Comparison of ENCODE assay signal across 1 cellular context in the genomic region with DNA sequence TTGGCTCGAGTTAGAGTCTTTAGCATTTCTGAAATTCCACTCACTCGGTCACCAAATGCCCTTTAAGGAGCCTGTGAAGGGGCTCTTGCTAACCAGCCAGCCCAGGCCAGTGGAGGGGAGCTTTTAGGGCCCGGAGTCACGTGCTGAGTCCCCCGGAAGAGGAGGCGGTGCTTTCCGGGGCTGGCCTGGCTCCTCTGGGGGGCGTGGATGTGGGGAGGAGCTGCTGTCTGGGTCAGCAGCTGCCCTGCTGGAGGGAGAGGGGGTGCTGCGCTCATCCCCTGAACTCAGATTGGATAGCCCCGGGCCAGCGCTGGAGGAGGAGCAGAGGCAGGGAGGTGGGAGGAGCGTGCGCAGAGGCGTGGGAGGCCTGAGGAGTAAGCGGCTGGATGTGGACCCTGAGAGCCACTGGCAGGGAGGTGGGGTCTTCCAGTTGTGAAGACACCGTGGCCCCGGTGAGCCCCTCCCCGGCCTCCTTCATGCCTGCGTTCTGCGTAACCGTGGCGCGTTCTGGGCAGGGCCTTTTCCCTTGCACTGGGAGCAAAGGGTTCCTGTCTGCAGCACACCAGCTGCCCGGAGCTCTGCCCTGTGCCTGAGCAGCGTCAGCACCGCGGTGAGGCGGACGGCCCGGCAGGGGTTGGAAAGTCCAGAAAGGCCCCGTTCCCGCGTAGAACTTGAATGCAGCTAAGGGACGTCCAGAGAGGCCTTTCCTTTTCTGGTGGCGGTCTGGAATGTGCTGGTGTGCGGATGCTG.
TF ChIP-seq lines count a peak whose summit lies in the region.

No MANE protein-coding gene starts in this region.

TF ChIP-seq in K562, 482 proteins besides CTCF, POLR2A, EP300 and RAD21 (continued from another document and continues in another):
- TF ChIP-seq, protein P1, sequence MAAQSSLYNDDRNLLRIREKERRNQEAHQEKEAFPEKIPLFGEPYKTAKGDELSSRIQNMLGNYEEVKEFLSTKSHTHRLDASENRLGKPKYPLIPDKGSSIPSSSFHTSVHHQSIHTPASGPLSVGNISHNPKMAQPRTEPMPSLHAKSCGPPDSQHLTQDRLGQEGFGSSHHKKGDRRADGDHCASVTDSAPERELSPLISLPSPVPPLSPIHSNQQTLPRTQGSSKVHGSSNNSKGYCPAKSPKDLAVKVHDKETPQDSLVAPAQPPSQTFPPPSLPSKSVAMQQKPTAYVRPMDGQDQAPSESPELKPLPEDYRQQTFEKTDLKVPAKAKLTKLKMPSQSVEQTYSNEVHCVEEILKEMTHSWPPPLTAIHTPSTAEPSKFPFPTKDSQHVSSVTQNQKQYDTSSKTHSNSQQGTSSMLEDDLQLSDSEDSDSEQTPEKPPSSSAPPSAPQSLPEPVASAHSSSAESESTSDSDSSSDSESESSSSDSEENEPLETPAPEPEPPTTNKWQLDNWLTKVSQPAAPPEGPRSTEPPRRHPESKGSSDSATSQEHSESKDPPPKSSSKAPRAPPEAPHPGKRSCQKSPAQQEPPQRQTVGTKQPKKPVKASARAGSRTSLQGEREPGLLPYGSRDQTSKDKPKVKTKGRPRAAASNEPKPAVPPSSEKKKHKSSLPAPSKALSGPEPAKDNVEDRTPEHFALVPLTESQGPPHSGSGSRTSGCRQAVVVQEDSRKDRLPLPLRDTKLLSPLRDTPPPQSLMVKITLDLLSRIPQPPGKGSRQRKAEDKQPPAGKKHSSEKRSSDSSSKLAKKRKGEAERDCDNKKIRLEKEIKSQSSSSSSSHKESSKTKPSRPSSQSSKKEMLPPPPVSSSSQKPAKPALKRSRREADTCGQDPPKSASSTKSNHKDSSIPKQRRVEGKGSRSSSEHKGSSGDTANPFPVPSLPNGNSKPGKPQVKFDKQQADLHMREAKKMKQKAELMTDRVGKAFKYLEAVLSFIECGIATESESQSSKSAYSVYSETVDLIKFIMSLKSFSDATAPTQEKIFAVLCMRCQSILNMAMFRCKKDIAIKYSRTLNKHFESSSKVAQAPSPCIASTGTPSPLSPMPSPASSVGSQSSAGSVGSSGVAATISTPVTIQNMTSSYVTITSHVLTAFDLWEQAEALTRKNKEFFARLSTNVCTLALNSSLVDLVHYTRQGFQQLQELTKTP (IDR thresholded peaks at IDR 0.05; ENCODE audit: low read depth in 1 of 2, partially characterized antibody in 2 of 2), result no peak
- TF ChIP-seq ZBTB7A (IDR thresholded peaks at IDR 0.05; ENCODE audit: borderline replicate concordance, control insufficient read depth, low read depth, low read length) (peak; percentile 60; the same call in 1 of the 2 replicates), RBM15 (IDR thresholded peaks at IDR 0.05; ENCODE audit: insufficient read depth, low read length) (no peak), MAZ (CRISPR knock-in tag; conservative IDR thresholded peaks at IDR 0.05 in 1 of 2, IDR thresholded peaks at IDR 0.05 in 1 of 2) (no peak), PML (IDR thresholded peaks at IDR 0.05; ENCODE audit: low read length) (no peak), HCFC1 (IDR thresholded peaks at IDR 0.05; ENCODE audit: low read depth, low read length) (no peak), KAT2B (IDR thresholded peaks at IDR 0.05; ENCODE audit: low read depth, low read length) (no peak), NEUROD1 (IDR thresholded peaks at IDR 0.05; ENCODE audit: borderline replicate concordance, low read depth, low read length, partially characterized antibody) (no peak), ZNF175 (CRISPR knock-in tag; IDR thresholded peaks at IDR 0.05; ENCODE audit: low read depth) (no peak), RBM39 (optimal IDR thresholded peaks at IDR 0.05; ENCODE audit: low read depth, low read length) (no peak), STAG1 (CRISPR knock-in tag; IDR thresholded peaks at IDR 0.05; ENCODE audit: borderline replicate concordance) (no peak), TBP (optimal IDR thresholded peaks at IDR 0.05; ENCODE audit: low read depth, low read length) (peak; percentile 21), HNRNPUL1 (IDR thresholded peaks at IDR 0.05; ENCODE audit: low read length) (no peak), ZNF134 (CRISPR knock-in tag; conservative IDR thresholded peaks at IDR 0.05) (no peak), ELF4 (CRISPR knock-in tag; IDR thresholded peaks at IDR 0.05) (no peak), ZNF41 (CRISPR knock-in tag; conservative IDR thresholded peaks at IDR 0.05) (no peak), RB1 (IDR thresholded peaks at IDR 0.05; ENCODE audit: low read depth) (no peak), TOE1 (IDR thresholded peaks at IDR 0.05; ENCODE audit: borderline replicate concordance) (peak; percentile 58; the same call in 1 of the 2 replicates), TOE1 (CRISPR knock-in tag; IDR thresholded peaks at IDR 0.05; ENCODE audit: borderline replicate concordance, low read depth) (no peak), TAF7 (tag; IDR thresholded peaks at IDR 0.05) (no peak), SMARCA5 (IDR thresholded peaks at IDR 0.05) (no peak), ZNF253 (CRISPR knock-in tag; conservative IDR thresholded peaks at IDR 0.05) (no peak), RAD51 (IDR thresholded peaks at IDR 0.05; ENCODE audit: borderline replicate concordance, low read depth) (peak; percentile 87), RBM17 (IDR thresholded peaks at IDR 0.05; ENCODE audit: borderline replicate concordance, low read depth, low read length) (no peak), SIRT6 (IDR thresholded peaks at IDR 0.05; ENCODE audit: low read depth, low read length) (no peak), BRD9 (IDR thresholded peaks at IDR 0.05; ENCODE audit: low read depth, partially characterized antibody) (no peak), RFX1 (IDR thresholded peaks at IDR 0.05) (no peak), NR1H2 (CRISPR knock-in tag; IDR thresholded peaks at IDR 0.05) (no peak), MYNN (IDR thresholded peaks at IDR 0.05) (no peak), MYNN (CRISPR knock-in tag; IDR thresholded peaks at IDR 0.05) (no peak), SMARCC2 (IDR thresholded peaks at IDR 0.05; ENCODE audit: low read depth) (no peak), ZNF347 (CRISPR knock-in tag; IDR thresholded peaks at IDR 0.05; ENCODE audit: low read depth) (no peak), XRCC5 (IDR thresholded peaks at IDR 0.05; ENCODE audit: low read depth, low read length) (no peak), CREB1 (IDR thresholded peaks at IDR 0.05) (no peak), CREB1 (CRISPR knock-in tag; IDR thresholded peaks at IDR 0.05) (no peak), BHLHE40 (IDR thresholded peaks at IDR 0.05; ENCODE audit: low read length) (peak; percentile 87), ZNF766 (CRISPR knock-in tag; conservative IDR thresholded peaks at IDR 0.05) (no peak), RFX5 (IDR thresholded peaks at IDR 0.05; ENCODE audit: low read depth, low read length) (no peak), CEBPB (tag; IDR thresholded peaks at IDR 0.05) (no peak), EGR1 (conservative IDR thresholded peaks at IDR 0.05) (peak; percentile 78), ZKSCAN3 (CRISPR knock-in tag; IDR thresholded peaks at IDR 0.05) (no peak), NFIC (IDR thresholded peaks at IDR 0.05) (no peak), SMARCA4 (IDR thresholded peaks at IDR 0.05) (no peak), ZEB2 (IDR thresholded peaks at IDR 0.05) (no peak)
- TF ChIP-seq, protein P2, sequence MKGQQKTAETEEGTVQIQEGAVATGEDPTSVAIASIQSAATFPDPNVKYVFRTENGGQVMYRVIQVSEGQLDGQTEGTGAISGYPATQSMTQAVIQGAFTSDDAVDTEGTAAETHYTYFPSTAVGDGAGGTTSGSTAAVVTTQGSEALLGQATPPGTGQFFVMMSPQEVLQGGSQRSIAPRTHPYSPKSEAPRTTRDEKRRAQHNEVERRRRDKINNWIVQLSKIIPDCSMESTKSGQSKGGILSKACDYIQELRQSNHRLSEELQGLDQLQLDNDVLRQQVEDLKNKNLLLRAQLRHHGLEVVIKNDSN (CRISPR knock-in tag; IDR thresholded peaks at IDR 0.05), result peak; percentile 84
- TF ChIP-seq, protein P3, sequence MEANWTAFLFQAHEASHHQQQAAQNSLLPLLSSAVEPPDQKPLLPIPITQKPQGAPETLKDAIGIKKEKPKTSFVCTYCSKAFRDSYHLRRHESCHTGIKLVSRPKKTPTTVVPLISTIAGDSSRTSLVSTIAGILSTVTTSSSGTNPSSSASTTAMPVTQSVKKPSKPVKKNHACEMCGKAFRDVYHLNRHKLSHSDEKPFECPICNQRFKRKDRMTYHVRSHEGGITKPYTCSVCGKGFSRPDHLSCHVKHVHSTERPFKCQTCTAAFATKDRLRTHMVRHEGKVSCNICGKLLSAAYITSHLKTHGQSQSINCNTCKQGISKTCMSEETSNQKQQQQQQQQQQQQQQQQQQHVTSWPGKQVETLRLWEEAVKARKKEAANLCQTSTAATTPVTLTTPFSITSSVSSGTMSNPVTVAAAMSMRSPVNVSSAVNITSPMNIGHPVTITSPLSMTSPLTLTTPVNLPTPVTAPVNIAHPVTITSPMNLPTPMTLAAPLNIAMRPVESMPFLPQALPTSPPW (CRISPR knock-in tag; IDR thresholded peaks at IDR 0.05), result peak; percentile 49
- TF ChIP-seq, protein P4, sequence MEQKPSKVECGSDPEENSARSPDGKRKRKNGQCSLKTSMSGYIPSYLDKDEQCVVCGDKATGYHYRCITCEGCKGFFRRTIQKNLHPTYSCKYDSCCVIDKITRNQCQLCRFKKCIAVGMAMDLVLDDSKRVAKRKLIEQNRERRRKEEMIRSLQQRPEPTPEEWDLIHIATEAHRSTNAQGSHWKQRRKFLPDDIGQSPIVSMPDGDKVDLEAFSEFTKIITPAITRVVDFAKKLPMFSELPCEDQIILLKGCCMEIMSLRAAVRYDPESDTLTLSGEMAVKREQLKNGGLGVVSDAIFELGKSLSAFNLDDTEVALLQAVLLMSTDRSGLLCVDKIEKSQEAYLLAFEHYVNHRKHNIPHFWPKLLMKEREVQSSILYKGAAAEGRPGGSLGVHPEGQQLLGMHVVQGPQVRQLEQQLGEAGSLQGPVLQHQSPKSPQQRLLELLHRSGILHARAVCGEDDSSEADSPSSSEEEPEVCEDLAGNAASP (IDR thresholded peaks at IDR 0.05), result no peak
- TF ChIP-seq, protein P5, sequence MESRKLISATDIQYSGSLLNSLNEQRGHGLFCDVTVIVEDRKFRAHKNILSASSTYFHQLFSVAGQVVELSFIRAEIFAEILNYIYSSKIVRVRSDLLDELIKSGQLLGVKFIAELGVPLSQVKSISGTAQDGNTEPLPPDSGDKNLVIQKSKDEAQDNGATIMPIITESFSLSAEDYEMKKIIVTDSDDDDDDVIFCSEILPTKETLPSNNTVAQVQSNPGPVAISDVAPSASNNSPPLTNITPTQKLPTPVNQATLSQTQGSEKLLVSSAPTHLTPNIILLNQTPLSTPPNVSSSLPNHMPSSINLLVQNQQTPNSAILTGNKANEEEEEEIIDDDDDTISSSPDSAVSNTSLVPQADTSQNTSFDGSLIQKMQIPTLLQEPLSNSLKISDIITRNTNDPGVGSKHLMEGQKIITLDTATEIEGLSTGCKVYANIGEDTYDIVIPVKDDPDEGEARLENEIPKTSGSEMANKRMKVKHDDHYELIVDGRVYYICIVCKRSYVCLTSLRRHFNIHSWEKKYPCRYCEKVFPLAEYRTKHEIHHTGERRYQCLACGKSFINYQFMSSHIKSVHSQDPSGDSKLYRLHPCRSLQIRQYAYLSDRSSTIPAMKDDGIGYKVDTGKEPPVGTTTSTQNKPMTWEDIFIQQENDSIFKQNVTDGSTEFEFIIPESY (CRISPR knock-in tag; IDR thresholded peaks at IDR 0.05), result peak; percentile 88
- TF ChIP-seq, protein P6, sequence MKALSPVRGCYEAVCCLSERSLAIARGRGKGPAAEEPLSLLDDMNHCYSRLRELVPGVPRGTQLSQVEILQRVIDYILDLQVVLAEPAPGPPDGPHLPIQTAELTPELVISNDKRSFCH (CRISPR knock-in tag; IDR thresholded peaks at IDR 0.05), result no peak
- TF ChIP-seq, protein P6 (tag; IDR thresholded peaks at IDR 0.05), result no peak
- TF ChIP-seq, protein P7, sequence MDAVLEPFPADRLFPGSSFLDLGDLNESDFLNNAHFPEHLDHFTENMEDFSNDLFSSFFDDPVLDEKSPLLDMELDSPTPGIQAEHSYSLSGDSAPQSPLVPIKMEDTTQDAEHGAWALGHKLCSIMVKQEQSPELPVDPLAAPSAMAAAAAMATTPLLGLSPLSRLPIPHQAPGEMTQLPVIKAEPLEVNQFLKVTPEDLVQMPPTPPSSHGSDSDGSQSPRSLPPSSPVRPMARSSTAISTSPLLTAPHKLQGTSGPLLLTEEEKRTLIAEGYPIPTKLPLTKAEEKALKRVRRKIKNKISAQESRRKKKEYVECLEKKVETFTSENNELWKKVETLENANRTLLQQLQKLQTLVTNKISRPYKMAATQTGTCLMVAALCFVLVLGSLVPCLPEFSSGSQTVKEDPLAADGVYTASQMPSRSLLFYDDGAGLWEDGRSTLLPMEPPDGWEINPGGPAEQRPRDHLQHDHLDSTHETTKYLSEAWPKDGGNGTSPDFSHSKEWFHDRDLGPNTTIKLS (IDR thresholded peaks at IDR 0.05; ENCODE audit: borderline replicate concordance, low read depth), result no peak
- TF ChIP-seq, protein P8, sequence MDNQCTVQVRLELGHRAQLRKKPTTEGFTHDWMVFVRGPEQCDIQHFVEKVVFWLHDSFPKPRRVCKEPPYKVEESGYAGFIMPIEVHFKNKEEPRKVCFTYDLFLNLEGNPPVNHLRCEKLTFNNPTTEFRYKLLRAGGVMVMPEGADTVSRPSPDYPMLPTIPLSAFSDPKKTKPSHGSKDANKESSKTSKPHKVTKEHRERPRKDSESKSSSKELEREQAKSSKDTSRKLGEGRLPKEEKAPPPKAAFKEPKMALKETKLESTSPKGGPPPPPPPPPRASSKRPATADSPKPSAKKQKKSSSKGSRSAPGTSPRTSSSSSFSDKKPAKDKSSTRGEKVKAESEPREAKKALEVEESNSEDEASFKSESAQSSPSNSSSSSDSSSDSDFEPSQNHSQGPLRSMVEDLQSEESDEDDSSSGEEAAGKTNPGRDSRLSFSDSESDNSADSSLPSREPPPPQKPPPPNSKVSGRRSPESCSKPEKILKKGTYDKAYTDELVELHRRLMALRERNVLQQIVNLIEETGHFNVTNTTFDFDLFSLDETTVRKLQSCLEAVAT (IDR thresholded peaks at IDR 0.05), result no peak
- TF ChIP-seq, protein P9, sequence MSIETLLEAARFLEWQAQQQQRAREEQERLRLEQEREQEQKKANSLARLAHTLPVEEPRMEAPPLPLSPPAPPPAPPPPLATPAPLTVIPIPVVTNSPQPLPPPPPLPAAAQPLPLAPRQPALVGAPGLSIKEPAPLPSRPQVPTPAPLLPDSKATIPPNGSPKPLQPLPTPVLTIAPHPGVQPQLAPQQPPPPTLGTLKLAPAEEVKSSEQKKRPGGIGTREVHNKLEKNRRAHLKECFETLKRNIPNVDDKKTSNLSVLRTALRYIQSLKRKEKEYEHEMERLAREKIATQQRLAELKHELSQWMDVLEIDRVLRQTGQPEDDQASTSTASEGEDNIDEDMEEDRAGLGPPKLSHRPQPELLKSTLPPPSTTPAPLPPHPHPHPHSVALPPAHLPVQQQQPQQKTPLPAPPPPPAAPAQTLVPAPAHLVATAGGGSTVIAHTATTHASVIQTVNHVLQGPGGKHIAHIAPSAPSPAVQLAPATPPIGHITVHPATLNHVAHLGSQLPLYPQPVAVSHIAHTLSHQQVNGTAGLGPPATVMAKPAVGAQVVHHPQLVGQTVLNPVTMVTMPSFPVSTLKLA (conservative IDR thresholded peaks at IDR 0.05), result peak; percentile 50 to 57
- TF ChIP-seq, protein P10, sequence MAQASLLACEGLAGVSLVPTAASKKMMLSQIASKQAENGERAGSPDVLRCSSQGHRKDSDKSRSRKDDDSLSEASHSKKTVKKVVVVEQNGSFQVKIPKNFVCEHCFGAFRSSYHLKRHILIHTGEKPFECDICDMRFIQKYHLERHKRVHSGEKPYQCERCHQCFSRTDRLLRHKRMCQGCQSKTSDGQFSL (CRISPR knock-in tag; IDR thresholded peaks at IDR 0.05), result no peak
- TF ChIP-seq, protein P10 (tag; IDR thresholded peaks at IDR 0.05), result no peak
